ENCODE assay signal across 8 cellular contexts in genomic region chr3:172750368-172751187, GRCh38. TPM values are rescaled to one million over a fixed set of nuclear protein-coding genes. Genes with fewer than 3 reads are reported as not detected.
A peak's percentile ranks its signal among the peaks of the same experiment; 100 is the strongest.
DNase-seq lines count a peak whose midpoint lies in the region; ATAC-seq and TF ChIP-seq lines count a peak whose summit lies in the region.

Gene ECT2, plus strand, starts transcription at chr3:172750726. Its CDS starts 3,805 bp downstream, at chr3:172754531.

- H2AK5ac ChIP-seq in mesenchymal stem cell (ENCODE audit: low read length, severe bottlenecking), result peak within 1 kb of the TSS; percentile 89

- peak within 1 kb of the TSS; percentile 97 for H3K27ac Mint-ChIP-seq in Calu3 (ENCODE audit: unreplicated experiment)
- peak within 1 kb of the TSS; percentile 98 for H3K27ac Mint-ChIP-seq in activated CD8-positive, alpha-beta memory T cell treated with anti-CD3 and anti-CD28 coated beads, Interleukin-2, amount 10 ng/mL, durations not matched to agents 7 days and 5 days

- BruUV-seq in Calu3 (replicated peaks; lab: Mats Ljungman, UMichigan), result TSS peak; percentile 51

- peak; percentile 89 for TF ChIP-seq CTCF in Calu3 (IDR thresholded peaks at IDR 0.05; ENCODE audit: unreplicated experiment)

- H2AFZ ChIP-seq in mesenchymal stem cell (ENCODE audit: low read depth, low read length), result peak within 1 kb of the TSS; percentile 99

- under 1% methylated on average over 47 of the region's 50 CpGs for WGBS in mesenchymal stem cell

- H3K23ac ChIP-seq in mesenchymal stem cell (ENCODE audit: low read length in 2 of 2), result no peak within 1 kb of the TSS

- H3K14ac ChIP-seq in mesenchymal stem cell (ENCODE audit: low read length in 2 of 2), result peak within 1 kb of the TSS in 1 of 2 experiments; percentile 97

- intact Hi-C loops in Calu3 (cut with micrococcal nuclease; ENCODE audit: unreplicated experiment), result loop anchor here (1.0 kb wide), 2 partner anchors 39 to 77 kb away; partner anchors contain the start of gene NCEH1

- peak within 1 kb of the TSS; percentile 85 for H3K4me3 Mint-ChIP-seq in Calu3 (ENCODE audit: low read depth, unreplicated experiment)
- peak within 1 kb of the TSS; percentile 88 for H3K4me3 Mint-ChIP-seq in activated CD8-positive, alpha-beta memory T cell treated with anti-CD3 and anti-CD28 coated beads, Interleukin-2, amount 10 ng/mL, durations not matched to agents 7 days and 5 days

- H3K27ac ChIP-seq in HUES48 (ENCODE audit: low read depth, low read length) (peak within 1 kb of the TSS; percentile 94), mesenchymal stem cell (ENCODE audit: low read length, poor library complexity, severe bottlenecking) (peak within 1 kb of the TSS; percentile 95)

- H2BK12ac ChIP-seq in mesenchymal stem cell (ENCODE audit: low read length in 2 of 2), result peak within 1 kb of the TSS in 1 of 2 experiments; percentile 69

- CTCF ChIA-PET in Calu3 (lab: Charles Lee), result interaction anchor here (0.5 to 3.9 kb wide), 25 partner anchors 10 to 190 kb away, joined by 3 to 80 read pairs (median 5); partner anchors contain the start of gene NCEH1
- CTCF ChIA-PET in activated CD8-positive, alpha-beta memory T cell treated with anti-CD3 and anti-CD28 coated beads, Interleukin-2, amount 10 ng/mL, durations not matched to agents 7 days and 5 days (lab: Charles Lee), result interaction anchor here (0.7 to 1.9 kb wide), 11 partner anchors 9 to 567 kb away, joined by 3 to 10 read pairs (median 3); partner anchors contain the start of gene NCEH1

- peak within 1 kb of the TSS; percentile 35 to 86 for H3K4ac ChIP-seq in mesenchymal stem cell (ENCODE audit: low read depth in 1 of 2, low read length in 2 of 2)

- DNase-seq in Calu3 (peak; percentile 100), NT2/D1 (ENCODE audit: low read depth, low spot score) (peak; percentile 99), mesenchymal stem cell (peak; percentile 100)
- DNase-seq in activated CD8-positive, alpha-beta memory T cell treated with anti-CD3 and anti-CD28 coated beads, Interleukin-2, amount 10 ng/mL, durations not matched to agents 7 days and 5 days, result peak; percentile 100
- peak; percentile 88 for DNase-seq in stimulated activated CD8-positive, alpha-beta memory T cell treated with anti-CD3 and anti-CD28 coated beads, Interleukin-12 subunit alpha, Interleukin-12 subunit beta, amount 100 ng/mL, for 4 hours (ENCODE audit: low read depth)

- H3K9me3 ChIP-seq in HUES48 (ENCODE audit: control insufficient read depth, insufficient read depth, low read length), result no peaks in the 10 kb centered on the region
- 0 out of 2 replicates have a peak, but pooled peaks cover 5% of the 10 kb centered on the region for H3K9me3 ChIP-seq in NT2/D1 (ENCODE audit: insufficient read depth, low read length)
- H3K9me3 ChIP-seq in endocrine pancreas (ENCODE audit: control insufficient read depth, low read length), result no peaks in the 10 kb centered on the region
- no peaks in the 10 kb centered on the region for H3K9me3 ChIP-seq in mesenchymal stem cell (ENCODE audit: control insufficient read depth, low read length)

- H2BK15ac ChIP-seq in mesenchymal stem cell (ENCODE audit: low read depth, poor library complexity, severe bottlenecking), result peak within 1 kb of the TSS; percentile 84

- peak within 1 kb of the TSS; percentile 94 for H2BK5ac ChIP-seq in mesenchymal stem cell (ENCODE audit: low read depth, low read length, poor library complexity, severe bottlenecking)

- H3K36me3 Mint-ChIP-seq in Calu3 (ENCODE audit: insufficient read depth, unreplicated experiment), result peaks cover 61% of the 10 kb centered on the region
- peaks cover 34% of the 10 kb centered on the region for H3K36me3 Mint-ChIP-seq in activated CD8-positive, alpha-beta memory T cell treated with anti-CD3 and anti-CD28 coated beads, Interleukin-2, amount 10 ng/mL, durations not matched to agents 7 days and 5 days

- ATAC-seq in GM21390 (IDR thresholded peaks at IDR 0.05; ENCODE audit: unreplicated experiment), result peak; percentile 96
- ATAC-seq in activated CD8-positive, alpha-beta memory T cell treated with anti-CD3 and anti-CD28 coated beads, Interleukin-2, amount 10 ng/mL, durations not matched to agents 7 days and 5 days, result peak; percentile 98

- H3K27me3 Mint-ChIP-seq in Calu3 (ENCODE audit: unreplicated experiment), result no peaks in the 10 kb centered on the region
- peaks cover 4% of the 10 kb centered on the region for H3K27me3 Mint-ChIP-seq in activated CD8-positive, alpha-beta memory T cell treated with anti-CD3 and anti-CD28 coated beads, Interleukin-2, amount 10 ng/mL, durations not matched to agents 7 days and 5 days

- peak within 1 kb of the TSS; percentile 61 for H2BK120ac ChIP-seq in mesenchymal stem cell (ENCODE audit: low read depth, low read length)

- H3K4me1 ChIP-seq in HUES48 (ENCODE audit: control insufficient read depth, insufficient read depth, low read length) (peaks cover 42% of the 10 kb centered on the region), NT2/D1 (ENCODE audit: insufficient read depth, insufficient read length) (no peaks in the 10 kb centered on the region), endocrine pancreas (ENCODE audit: control insufficient read depth, insufficient read depth, low read length) (peaks cover 14% of the 10 kb centered on the region), mesenchymal stem cell (ENCODE audit: control insufficient read depth, insufficient read depth, low read depth, low read length) (peaks cover 2% of the 10 kb centered on the region)

- H3K9ac ChIP-seq in HUES48 (ENCODE audit: low read depth, low read length) (peak within 1 kb of the TSS; percentile 96), NT2/D1 (ENCODE audit: insufficient read length, low read depth) (peak within 1 kb of the TSS; percentile 92), endocrine pancreas (ENCODE audit: control insufficient read depth, insufficient read depth, low read length) (peak within 1 kb of the TSS; percentile 75), mesenchymal stem cell (ENCODE audit: low read length) (peak within 1 kb of the TSS; percentile 99)

- H4K8ac ChIP-seq in mesenchymal stem cell (ENCODE audit: low read length), result peak within 1 kb of the TSS; percentile 12

- H4K91ac ChIP-seq in mesenchymal stem cell (ENCODE audit: low read length), result no peak within 1 kb of the TSS

- peaks cover 32% of the 10 kb centered on the region for H3K36me3 ChIP-seq in HUES48 (ENCODE audit: control insufficient read depth, insufficient read depth, low read length)
- H3K36me3 ChIP-seq in NT2/D1 (ENCODE audit: insufficient read depth, insufficient read length, low read length), result peaks cover 32% of the 10 kb centered on the region
- no peaks in the 10 kb centered on the region for H3K36me3 ChIP-seq in endocrine pancreas (ENCODE audit: control insufficient read depth, insufficient read depth, low read length)
- peaks cover 0 to 9% of the 10 kb centered on the region in 2 experiments for H3K36me3 ChIP-seq in mesenchymal stem cell (ENCODE audit: control insufficient read depth in 1 of 2, insufficient read depth in 2 of 2, low read depth in 1 of 2, low read length in 2 of 2)

- H3K9me3 Mint-ChIP-seq in Calu3 (ENCODE audit: low read depth, unreplicated experiment), result peaks cover 4% of the 10 kb centered on the region
- H3K9me3 Mint-ChIP-seq in activated CD8-positive, alpha-beta memory T cell treated with anti-CD3 and anti-CD28 coated beads, Interleukin-2, amount 10 ng/mL, durations not matched to agents 7 days and 5 days (ENCODE audit: low read depth), result no peaks in the 10 kb centered on the region

- peaks cover 65% of the 10 kb centered on the region for H3K4me1 Mint-ChIP-seq in Calu3 (ENCODE audit: low read depth, unreplicated experiment)
- peaks cover 36% of the 10 kb centered on the region for H3K4me1 Mint-ChIP-seq in activated CD8-positive, alpha-beta memory T cell treated with anti-CD3 and anti-CD28 coated beads, Interleukin-2, amount 10 ng/mL, durations not matched to agents 7 days and 5 days

- H3K18ac ChIP-seq in mesenchymal stem cell (ENCODE audit: low read depth in 1 of 2, low read length in 2 of 2), result peak within 1 kb of the TSS; percentile 86 to 97

- no peaks in the 10 kb centered on the region for H3K79me1 ChIP-seq in mesenchymal stem cell (replicated peaks; ENCODE audit: low read length, poor library complexity, severe bottlenecking)

- peak within 1 kb of the TSS; percentile 68 for H3K4me2 ChIP-seq in mesenchymal stem cell (ENCODE audit: low read length, poor library complexity, severe bottlenecking)

- H3K4me3 ChIP-seq in HUES48 (ENCODE audit: low read depth, low read length) (peak within 1 kb of the TSS; percentile 85), NT2/D1 (ENCODE audit: insufficient read length, low read depth) (peak within 1 kb of the TSS; percentile 81), endocrine pancreas (ENCODE audit: control insufficient read depth, insufficient read depth, low read length) (peak within 1 kb of the TSS; percentile 71), mesenchymal stem cell (ENCODE audit: insufficient read depth in 1 of 2, low read depth in 1 of 2, low read length in 2 of 2) (peak within 1 kb of the TSS; percentile 89 to 97)

- H3K27me3 ChIP-seq in HUES48 (ENCODE audit: control insufficient read depth, insufficient read depth, low read length), result no peaks in the 10 kb centered on the region
- no peaks in the 10 kb centered on the region for H3K27me3 ChIP-seq in NT2/D1 (ENCODE audit: insufficient read depth, insufficient read length)
- no peaks in the 10 kb centered on the region for H3K27me3 ChIP-seq in endocrine pancreas (ENCODE audit: control insufficient read depth, insufficient read depth, low read length)
- H3K27me3 ChIP-seq in mesenchymal stem cell (ENCODE audit: control insufficient read depth in 1 of 2, insufficient read depth in 1 of 2, low read length in 2 of 2), result no peaks in the 10 kb centered on the region

RNA-seq across cellular contexts. Expression of gene ECT2, which starts in this region (rescaled TPM):
- 170 and 201 TPM in 2 replicates for total RNA-seq in Calu3 (2022)
- 10 to 100 TPM; 73.4 to 82.8 TPM for total RNA-seq in activated CD8-positive, alpha-beta memory T cell treated with anti-CD3 and anti-CD28 coated beads, Interleukin-2, amount 10 ng/mL, durations not matched to agents 7 days and 5 days
- 12.9 TPM for polyA plus RNA-seq in mesenchymal stem cell (2013, experiment 1 of 2)
- polyA plus RNA-seq in mesenchymal stem cell (2013, experiment 2 of 2), result 13.6 TPM

Comparison
In these comparisons a context has a peak if more than half of its experiments do, and no peak if none do; other contexts are left out.
1. Peak in every context shown above with its lines: DNase-seq, ATAC-seq, H3K4me3 ChIP-seq and H3K27ac ChIP-seq.